In genomic region chrX:137743414-137743813, GRCh38 we compare ENCODE assay signal across 18 cellular contexts.
DNase-seq lines count a peak whose midpoint lies in the region; FAIRE-seq and TF ChIP-seq lines count a peak whose summit lies in the region.
"Had no signal": no experiment of that assay in that cellular context is flagged by ENCODE, and none has a peak within 500 bp of the region (broad histone marks: within the 10 kb centered on the region; RNA-seq: fewer than 3 reads in every experiment).

No MANE protein-coding gene starts in this region.

- H2BK15ac ChIP-seq in H1 (ENCODE audit: low read length) = no peak overlapping the region
- no peak overlapping the region for H2BK15ac ChIP-seq in neuronal stem cell (ENCODE audit: low read length)

- H3K9me3 ChIP-seq in HUES48 (ENCODE audit: control insufficient read depth, insufficient read depth, low read length) (no peaks in the 10 kb centered on the region), H1 (ENCODE audit: insufficient read depth in 2 of 2, low read depth in 1 of 2, low read length in 1 of 2) (no peaks in the 10 kb centered on the region), neuronal stem cell (replicated peaks in 1 of 2; ENCODE audit: control insufficient read depth in 2 of 2, insufficient read depth in 1 of 2, low read depth in 1 of 2, low read length in 2 of 2) (no peaks in the 10 kb centered on the region)
- H3K9me3 ChIP-seq: BLaER1 treated with 17β-estradiol and CSF1 and Interleukin-3, amounts not matched to agents 10 nM and 100 nM had no signal

- no peaks in the 10 kb centered on the region for H4K20me1 ChIP-seq in H1 (replicated peaks in 1 of 2; ENCODE audit: control insufficient read depth in 1 of 2, insufficient read depth in 2 of 2, low read length in 2 of 2)

- H3K23ac ChIP-seq in H1 (ENCODE audit: insufficient read length) (no peak overlapping the region), neuronal stem cell (ENCODE audit: low read depth, low read length, poor library complexity) (no peak overlapping the region)

- H2BK120ac ChIP-seq in H1 (replicated peaks; ENCODE audit: low read depth, low read length) (no peak overlapping the region), neuronal stem cell (ENCODE audit: low read depth, low read length) (no peak overlapping the region)

- POLR2A ChIA-PET in H1 (lab: Charles Lee; ENCODE audit: partially characterized antibody) = no interaction called here

- no peak overlapping the region for H3K4ac ChIP-seq in H1 (replicated peaks; ENCODE audit: insufficient read length, low read depth, low read length)
- H3K4ac ChIP-seq in neuronal stem cell (ENCODE audit: low read length) = no peak overlapping the region

- DNase-seq in ELF-1 (ENCODE audit: low read depth, low spot score) = peak; percentile 50
- no peak for DNase-seq in H1 (ENCODE audit: low read depth in 1 of 2, low spot score in 2 of 2)
- DNase-seq in neuronal stem cell (ENCODE audit: low spot score) = no peak
- DNase-seq in DMS79 (lab: John Stamatoyannopoulos, UW) = no peak
- DNase-seq in kidney glomerular epithelial cell (lab: John Stamatoyannopoulos, UW) = no peak
- no peak for DNase-seq in GM13976 (ENCODE audit: low spot score)
- DNase-seq: Calu3; CD8-positive, alpha-beta T cell; DND-41; EL; HCEC 1CT; KG1 had no signal

- H4K8ac ChIP-seq in H1 (ENCODE audit: extremely low read depth, insufficient read depth, low read length) (no peak overlapping the region), neuronal stem cell (ENCODE audit: low read depth, low read length) (no peak overlapping the region)

- no peak overlapping the region for H3K56ac ChIP-seq in H1 (replicated peaks; ENCODE audit: insufficient read length, low read depth, low read length)

- no peak overlapping the region for H2AK5ac ChIP-seq in H1 (ENCODE audit: low read depth, low read length)
- H2AK5ac ChIP-seq in neuronal stem cell (ENCODE audit: low read depth, low read length) = no peak overlapping the region

- H3K79me1 ChIP-seq in H1 (ENCODE audit: low read depth, low read length) = no peaks in the 10 kb centered on the region
- no peaks in the 10 kb centered on the region for H3K79me1 ChIP-seq in neuronal stem cell (ENCODE audit: low read depth, low read length)

- in situ Hi-C loops in GM13976 (cut with MboI; ENCODE audit: low sequenced_read_pairs, unreplicated experiment) = no loop called here

- no peaks in the 10 kb centered on the region for H3K79me2 ChIP-seq in H1 (ENCODE audit: control insufficient read depth in 1 of 2, insufficient read depth in 2 of 2, low read length in 2 of 2)

- H4K91ac ChIP-seq in H1 (replicated peaks; ENCODE audit: insufficient read length, low read length) = no peak overlapping the region
- no peak overlapping the region for H4K91ac ChIP-seq in neuronal stem cell (ENCODE audit: low read depth, low read length, poor library complexity)

- H3K14ac ChIP-seq in H1 (ENCODE audit: insufficient read length) (no peak overlapping the region), neuronal stem cell (ENCODE audit: low read length) (no peak overlapping the region)

- TF ChIP-seq CTCF in H1 (IDR thresholded peaks at IDR 0.05; ENCODE audit: control extremely low read depth in 1 of 3, insufficient read depth in 1 of 3, low read depth in 1 of 3, low read length in 3 of 3) (no peak), GM13976 (IDR thresholded peaks at IDR 0.05; ENCODE audit: borderline replicate concordance, control extremely low read depth, extremely low read depth, insufficient read depth, missing control alignments) (no peak)

- H3K9ac ChIP-seq in HUES48 (ENCODE audit: low read depth, low read length) = peak overlapping the region; percentile 20; the same call in 1 of the 2 replicates
- no peak overlapping the region for H3K9ac ChIP-seq in H1 (replicated peaks in 1 of 4; ENCODE audit: extremely low read depth in 1 of 4, low read depth in 3 of 4, low read length in 3 of 4)
- no peak overlapping the region for H3K9ac ChIP-seq in neuronal stem cell (ENCODE audit: low read depth, low read length, poor library complexity)
- H3K9ac ChIP-seq: BLaER1 treated with 17β-estradiol and CSF1 and Interleukin-3, amounts not matched to agents 10 nM and 100 nM had no signal

- TF ChIP-seq POLR2A in H1 (IDR thresholded peaks at IDR 0.05; ENCODE audit: control extremely low read depth in 1 of 2, low read depth in 2 of 2, low read length in 2 of 2) = no peak

- no peak overlapping the region; a peak in 1 of 4 replicates for H3K4me2 ChIP-seq in H1 (ENCODE audit: insufficient read depth in 1 of 2, low read depth in 2 of 2, low read length in 2 of 2)
- no peak overlapping the region for H3K4me2 ChIP-seq in neuronal stem cell (ENCODE audit: insufficient read depth, low read length, poor library complexity, severe bottlenecking)
- H3K4me2 ChIP-seq: BLaER1 treated with 17β-estradiol and CSF1 and Interleukin-3, amounts not matched to agents 10 nM and 100 nM had no signal

- no peak for FAIRE-seq in H1 (lab: Jason Lieb, UNC)
- FAIRE-seq: G401.6, GM12891, GM18507 had no signal

- H2BK5ac ChIP-seq in H1 (ENCODE audit: low read depth, low read length) (no peak overlapping the region), neuronal stem cell (ENCODE audit: low read length) (no peak overlapping the region)

- H3K4me3 ChIP-seq in HUES48 (ENCODE audit: low read depth, low read length) (no peak overlapping the region), H1 (ENCODE audit: extremely low read depth in 1 of 4, insufficient read depth in 2 of 4, low read depth in 3 of 4, low read length in 4 of 4) (no peak overlapping the region), neuronal stem cell (ENCODE audit: low read length in 2 of 2) (no peak overlapping the region)
- H3K4me3 ChIP-seq: BLaER1 treated with 17β-estradiol and CSF1 and Interleukin-3, amounts not matched to agents 10 nM and 100 nM had no signal

- H2AFZ ChIP-seq in H1 (ENCODE audit: low read length) (no peak overlapping the region), neuronal stem cell (ENCODE audit: low read length) (no peak overlapping the region)

- H3K4me1 ChIP-seq in HUES48 (ENCODE audit: control insufficient read depth, insufficient read depth, low read length) = peaks cover 56% of the 10 kb centered on the region
- H3K4me1 ChIP-seq in H1 (replicated peaks in 1 of 4; ENCODE audit: control insufficient read depth in 3 of 4, insufficient read depth in 4 of 4, low read length in 3 of 4) = peaks cover 0 to 23% (median 7%) of the 10 kb centered on the region in 4 experiments; a peak in 4 of 7 replicates
- H3K4me1 ChIP-seq in neuronal stem cell (ENCODE audit: control insufficient read depth in 2 of 2, insufficient read depth in 1 of 2, low read depth in 1 of 2, low read length in 2 of 2) = peaks cover 2 to 6% of the 10 kb centered on the region in 2 donors
- H3K4me1 ChIP-seq: BLaER1 treated with 17β-estradiol and CSF1 and Interleukin-3, amounts not matched to agents 10 nM and 100 nM had no signal

- no peak overlapping the region for H4K5ac ChIP-seq in H1 (ENCODE audit: insufficient read length, low read depth, low read length)

- H3K36me3 ChIP-seq in HUES48 (ENCODE audit: control insufficient read depth, insufficient read depth, low read length) (no peaks in the 10 kb centered on the region), H1 (ENCODE audit: control insufficient read depth in 2 of 4, insufficient read depth in 4 of 4, low read length in 3 of 4) (no peaks in the 10 kb centered on the region), neuronal stem cell (replicated peaks in 1 of 2; ENCODE audit: control insufficient read depth in 2 of 2, insufficient read depth in 2 of 2, low read length in 2 of 2) (no peaks in the 10 kb centered on the region)
- H3K36me3 ChIP-seq: BLaER1 treated with 17β-estradiol and CSF1 and Interleukin-3, amounts not matched to agents 10 nM and 100 nM had no signal

- H3K18ac ChIP-seq in H1 (ENCODE audit: extremely low read depth, low read length) (peak overlapping the region; percentile 32), neuronal stem cell (ENCODE audit: low read length) (peak overlapping the region; percentile 64)

- H3K23me2 ChIP-seq in H1 (ENCODE audit: low read depth, low read length) = no peaks in the 10 kb centered on the region

- TF ChIP-seq EP300 in H1 (IDR thresholded peaks at IDR 0.05; ENCODE audit: borderline replicate concordance in 1 of 2, low read depth in 2 of 2, low read length in 2 of 2) = no peak

- H3K27ac ChIP-seq in HUES48 (ENCODE audit: low read depth, low read length) (peak overlapping the region; percentile 54), H1 (ENCODE audit: low read depth, low read length) (no peak overlapping the region), neuronal stem cell (replicated peaks; ENCODE audit: low read length) (no peak overlapping the region)
- H3K27ac ChIP-seq: BLaER1 treated with 17β-estradiol and CSF1 and Interleukin-3, amounts not matched to agents 10 nM and 100 nM; HL-60 had no signal

- 40% methylated on average over 1 of the region's 1 CpG; no CpG with 5 or more reads in 1 of the 2 experiments for whole genome bisulfite sequencing in H1 (ENCODE audit: extremely low coverage in 1 of 2, insufficient coverage in 1 of 2, insufficient read length in 1 of 2, insufficient replicate concordance in 2 of 2, low coverage in 1 of 2, low lambda C conversion rate in 2 of 2, missing lambda C conversion rate in 1 of 2), 2 experiments
- WGBS in neuronal stem cell (ENCODE audit: extremely low coverage in 2 of 2, insufficient read length in 2 of 2, insufficient replicate concordance in 1 of 2), 2 donors = no CpG with 5 or more reads among the region's 1 CpG

- H3K27me3 ChIP-seq in HUES48 (ENCODE audit: control insufficient read depth, insufficient read depth, low read length) (0 out of 2 replicates have a peak, but pooled peaks cover 3% of the 10 kb centered on the region), H1 (replicated peaks in 1 of 4; ENCODE audit: control insufficient read depth in 3 of 4, extremely low read depth in 1 of 4, insufficient read depth in 3 of 4, low read length in 3 of 4) (no peaks in the 10 kb centered on the region), neuronal stem cell (ENCODE audit: control insufficient read depth in 3 of 3, insufficient read depth in 3 of 3, low read depth in 1 of 3, low read length in 3 of 3) (peaks cover 0 to 2% (median 0%) of the 10 kb centered on the region in 3 experiments)

- H2BK20ac ChIP-seq in H1 (ENCODE audit: low read length) = no peak overlapping the region

- H2BK12ac ChIP-seq in H1 (ENCODE audit: low read depth, low read length) (0 out of 2 replicates have a peak overlapping the region, but pooled peaks have one; percentile 27), neuronal stem cell (ENCODE audit: low read length) (peak overlapping the region; percentile 10)

- TF ChIP-seq RAD21 in H1 (IDR thresholded peaks at IDR 0.05 in 1 of 2, conservative IDR thresholded peaks at IDR 0.05 in 1 of 2; ENCODE audit: low read depth in 2 of 2, low read length in 2 of 2) = no peak

- CTCF ChIA-PET in H1 (lab: Charles Lee; ENCODE audit: partially characterized antibody) = interaction anchor here (0.6 kb wide), 1 partner anchor 11 kb away, joined by 3 read pairs; no protein-coding TSS in a partner anchor

TF ChIP-seq in H1, 55 proteins besides CTCF, POLR2A, EP300 and RAD21 (continues in another document):
- TF ChIP-seq PHF8 (conservative IDR thresholded peaks at IDR 0.05; ENCODE audit: low read depth, low read length) = no peak
- no peak for TF ChIP-seq FOSL1 (IDR thresholded peaks at IDR 0.05; ENCODE audit: insufficient read depth, low read depth, low read length)
- no peak for TF ChIP-seq HDAC2 (IDR thresholded peaks at IDR 0.05; ENCODE audit: borderline replicate concordance in 1 of 2, low read depth in 2 of 2, low read length in 2 of 2)
- no peak for TF ChIP-seq CREB1 (IDR thresholded peaks at IDR 0.05)
